1 cellular context compared by ENCODE assay signal in genomic region chr11:62912268-62912667, GRCh38.
TF ChIP-seq lines count a peak whose summit lies in the region.

No MANE protein-coding gene starts in this region.

TF ChIP-seq in H1, 55 proteins besides CTCF, POLR2A, EP300 and RAD21 (continued from another document):
- TF ChIP-seq CTBP2 (IDR thresholded peaks at IDR 0.05; ENCODE audit: borderline replicate concordance, insufficient read depth, insufficient read length, low read length) (no peak), KDM1A (IDR thresholded peaks at IDR 0.05; ENCODE audit: borderline replicate concordance, low read length) (no peak), SIRT6 (IDR thresholded peaks at IDR 0.05; ENCODE audit: low read length) (no peak), ASH2L (IDR thresholded peaks at IDR 0.05; ENCODE audit: low read length) (no peak), SAP30 (IDR thresholded peaks at IDR 0.05; ENCODE audit: insufficient read depth, insufficient replicate concordance, low read length) (no peak), CHD7 (IDR thresholded peaks at IDR 0.05; ENCODE audit: insufficient replicate concordance, low read length) (no peak), POU5F1 (IDR thresholded peaks at IDR 0.05; ENCODE audit: low read depth, low read length) (no peak), NRF1 (IDR thresholded peaks at IDR 0.05; ENCODE audit: low read depth, low read length) (no peak)
